ENCODE assay signal across 34 cellular contexts in genomic region chr5:171261904-171262303, GRCh38. TPM values are rescaled to one million over a fixed set of nuclear protein-coding genes. Genes with fewer than 3 reads are reported as not detected.
"Had no signal": no experiment of that assay in that cellular context is flagged by ENCODE, and none has a peak within 500 bp of the region (broad histone marks: within the 10 kb centered on the region; RNA-seq: fewer than 3 reads in every experiment).

No MANE protein-coding gene starts in this region.

- H3K36me3 ChIP-seq: adrenal gland, brain microvascular endothelial cell, breast epithelium had no signal

- H3K9me3 Mint-ChIP-seq: activated B cell treated with CpG ODN at 0.5 μM for 24 hours; activated CD4-positive, alpha-beta memory T cell treated with anti-CD3 and anti-CD28 coated beads, Interleukin-2, amount 10 ng/mL, durations not matched to agents 7 days and 5 days; activated CD4-positive, alpha-beta T cell treated with anti-CD3 and anti-CD28 coated beads, Interleukin-2, amount 10 ng/mL, durations not matched to agents 7 days and 5 days; activated naive CD4-positive, alpha-beta T cell treated with anti-CD3 and anti-CD28 coated beads, Interleukin-2, amount 50 U/mL, for 72 hours; activated T-cell treated with anti-CD3 and anti-CD28 coated beads, Interleukin-2, amount 50 U/mL, for 24 hours; activated T-helper 2 cell treated with anti-CD3 and anti-CD28 coated beads, Interferon-gamma antibody, Interleukin-2, Interleukin-4, amounts not matched to agents 10 μg/mL and 5 μg/mL and 100 μg/mL, durations not matched to agents 14 hours and 24 hours and 36 hours; T-helper 1 cell treated with Interleukin-12 subunit alpha and Interleukin-12 subunit beta and Interleukin-4 antibody, amounts not matched to agents 30 μg/mL and 1 μg/mL, for 36 hours; T-helper 2 cell treated with Interferon-gamma antibody and Interleukin-4, amounts not matched to agents 5 μg/mL and 100 μg/mL, for 36 hours had no signal

- H3K4me1 ChIP-seq: adrenal gland, body of pancreas, breast epithelium had no signal

- H3K27ac Mint-ChIP-seq: activated B cell treated with CpG ODN at 0.5 μM for 24 hours; activated CD4-positive, alpha-beta memory T cell treated with anti-CD3 and anti-CD28 coated beads, Interleukin-2, amount 10 ng/mL, durations not matched to agents 7 days and 5 days; activated CD4-positive, alpha-beta T cell treated with anti-CD3 and anti-CD28 coated beads for 36 hours; activated CD4-positive, alpha-beta T cell treated with anti-CD3 and anti-CD28 coated beads, Interleukin-2, amount 10 ng/mL, durations not matched to agents 7 days and 5 days; activated CD8-positive, alpha-beta memory T cell treated with anti-CD3 and anti-CD28 coated beads, Interleukin-2, amount 10 ng/mL, durations not matched to agents 7 days and 5 days; activated CD8-positive, alpha-beta T cell treated with anti-CD3 and anti-CD28 coated beads, Interleukin-2, amount 10 ng/mL, durations not matched to agents 7 days and 5 days; activated naive CD4-positive, alpha-beta T cell treated with anti-CD3 and anti-CD28 coated beads, Interleukin-2, amount 50 U/mL, for 72 hours; activated naive CD8-positive, alpha-beta T cell treated with anti-CD3 and anti-CD28 coated beads for 36 hours; activated T-cell treated with anti-CD3 and anti-CD28 coated beads, Interleukin-2, amount 50 U/mL, for 24 hours; activated T-helper 2 cell treated with anti-CD3 and anti-CD28 coated beads, Interferon-gamma antibody, Interleukin-2, Interleukin-4, amounts not matched to agents 10 μg/mL and 5 μg/mL and 100 μg/mL, durations not matched to agents 14 hours and 24 hours and 36 hours; T-helper 1 cell treated with Interleukin-12 subunit alpha and Interleukin-12 subunit beta and Interleukin-4 antibody, amounts not matched to agents 30 μg/mL and 1 μg/mL, for 36 hours; T-helper 2 cell treated with Interferon-gamma antibody and Interleukin-4, amounts not matched to agents 5 μg/mL and 100 μg/mL, for 36 hours had no signal

- DNase-seq: activated B cell treated with CpG ODN at 0.5 μM for 24 hours; activated CD4-positive, alpha-beta memory T cell treated with anti-CD3 and anti-CD28 coated beads, Interleukin-2, amount 10 ng/mL, durations not matched to agents 7 days and 5 days; activated CD4-positive, alpha-beta T cell treated with anti-CD3 and anti-CD28 coated beads for 36 hours; activated CD4-positive, alpha-beta T cell treated with anti-CD3 and anti-CD28 coated beads for 48 hours; activated CD4-positive, alpha-beta T cell treated with anti-CD3 and anti-CD28 coated beads, Interleukin-2, amount 10 ng/mL, durations not matched to agents 7 days and 5 days; activated CD4-positive, alpha-beta T cell treated with anti-CD3 and anti-CD28 coated beads, Interleukin-2, amount 50 U/mL, for 48 hours; activated CD4-positive, CD25-positive, alpha-beta regulatory T cell treated with anti-CD3 and anti-CD28 coated beads, Interleukin-2, amount 50 U/mL, for 72 hours; activated CD8-positive, alpha-beta memory T cell treated with anti-CD3 and anti-CD28 coated beads for 24 hours; activated CD8-positive, alpha-beta memory T cell treated with anti-CD3 and anti-CD28 coated beads, Interleukin-2, amount 10 ng/mL, durations not matched to agents 7 days and 5 days; activated CD8-positive, alpha-beta memory T cell treated with anti-CD3 and anti-CD28 coated beads, Interleukin-2, amount 50 U/mL, for 48 hours; activated CD8-positive, alpha-beta T cell treated with anti-CD3 and anti-CD28 coated beads, Interleukin-2, amount 10 ng/mL, durations not matched to agents 7 days and 5 days; activated effector memory CD4-positive, alpha-beta T cell treated with Interleukin-2 at 50 U/mL for 16 hours; activated gamma-delta T cell; activated naive CD4-positive, alpha-beta T cell treated with anti-CD3 and anti-CD28 coated beads, Interleukin-2, amount 50 U/mL, for 16 hours; activated naive CD4-positive, alpha-beta T cell treated with Interleukin-2 at 50 U/mL for 16 hours; activated naive CD8-positive, alpha-beta T cell treated with anti-CD3 and anti-CD28 coated beads for 36 hours; activated T-cell treated with anti-CD3 and anti-CD28 coated beads, Interleukin-2, amount 50 U/mL, for 24 hours; activated T-cell treated with anti-CD3 and anti-CD28 coated beads, Interleukin-2, amount 50 U/mL, for 48 hours; adrenal gland; amniotic stem cell; aorta; body of pancreas; brain microvascular endothelial cell; central memory CD4-positive, alpha-beta T cell; T-helper 2 cell; T-helper 9 cell had no signal

- H3K4me3 Mint-ChIP-seq: activated B cell treated with CpG ODN at 0.5 μM for 24 hours; activated CD4-positive, alpha-beta memory T cell treated with anti-CD3 and anti-CD28 coated beads, Interleukin-2, amount 10 ng/mL, durations not matched to agents 7 days and 5 days; activated CD4-positive, alpha-beta T cell treated with anti-CD3 and anti-CD28 coated beads for 36 hours; activated CD4-positive, alpha-beta T cell treated with anti-CD3 and anti-CD28 coated beads, Interleukin-2, amount 10 ng/mL, durations not matched to agents 7 days and 5 days; activated CD8-positive, alpha-beta memory T cell treated with anti-CD3 and anti-CD28 coated beads, Interleukin-2, amount 10 ng/mL, durations not matched to agents 7 days and 5 days; activated CD8-positive, alpha-beta T cell treated with anti-CD3 and anti-CD28 coated beads, Interleukin-2, amount 10 ng/mL, durations not matched to agents 7 days and 5 days; activated naive CD8-positive, alpha-beta T cell treated with anti-CD3 and anti-CD28 coated beads for 36 hours; activated T-cell treated with anti-CD3 and anti-CD28 coated beads, Interleukin-2, amount 50 U/mL, for 24 hours; T-helper 1 cell treated with Interleukin-12 subunit alpha and Interleukin-12 subunit beta and Interleukin-4 antibody, amounts not matched to agents 30 μg/mL and 1 μg/mL, for 36 hours; T-helper 2 cell treated with Interferon-gamma antibody and Interleukin-4, amounts not matched to agents 5 μg/mL and 100 μg/mL, for 36 hours had no signal

- H3K27me3 Mint-ChIP-seq: activated B cell treated with CpG ODN at 0.5 μM for 24 hours; activated naive CD8-positive, alpha-beta T cell treated with anti-CD3 and anti-CD28 coated beads for 36 hours; activated T-cell treated with anti-CD3 and anti-CD28 coated beads, Interleukin-2, amount 50 U/mL, for 24 hours had no signal

- H3K9me3 ChIP-seq: adrenal gland, body of pancreas, breast epithelium had no signal

- H3K27ac ChIP-seq: adrenal gland, body of pancreas, brain microvascular endothelial cell, breast epithelium, VCaP had no signal

- H3K4me3 ChIP-seq: adrenal gland, body of pancreas, breast epithelium had no signal

- H3K36me3 Mint-ChIP-seq: activated CD8-positive, alpha-beta memory T cell treated with anti-CD3 and anti-CD28 coated beads, Interleukin-2, amount 10 ng/mL, durations not matched to agents 7 days and 5 days; activated naive CD4-positive, alpha-beta T cell treated with anti-CD3 and anti-CD28 coated beads, Interleukin-2, amount 50 U/mL, for 72 hours; activated naive CD8-positive, alpha-beta T cell treated with anti-CD3 and anti-CD28 coated beads for 36 hours had no signal

- H3K27me3 ChIP-seq: adrenal gland, body of pancreas, brain microvascular endothelial cell, breast epithelium had no signal

- H3K4me1 Mint-ChIP-seq: activated B cell treated with CpG ODN at 0.5 μM for 24 hours had no signal

RNA-seq across cellular contexts. Expression of gene TLX3, which starts 47.1 kb away (rescaled TPM):
- total RNA-seq: activated B cell treated with CpG ODN at 0.5 μM for 24 hours; activated CD4-positive, alpha-beta memory T cell treated with anti-CD3 and anti-CD28 coated beads, Interleukin-2, amount 10 ng/mL, durations not matched to agents 7 days and 5 days; activated CD4-positive, alpha-beta T cell treated with anti-CD3 and anti-CD28 coated beads for 36 hours; activated CD4-positive, alpha-beta T cell treated with anti-CD3 and anti-CD28 coated beads, Interleukin-2, amount 10 ng/mL, durations not matched to agents 7 days and 5 days; activated CD8-positive, alpha-beta memory T cell treated with anti-CD3 and anti-CD28 coated beads, Interleukin-2, amount 10 ng/mL, durations not matched to agents 7 days and 5 days; activated CD8-positive, alpha-beta T cell treated with anti-CD3 and anti-CD28 coated beads, Interleukin-2, amount 10 ng/mL, durations not matched to agents 7 days and 5 days; activated naive CD4-positive, alpha-beta T cell treated with anti-CD3 and anti-CD28 coated beads, Interleukin-2, amount 50 U/mL, for 72 hours; activated naive CD8-positive, alpha-beta T cell treated with anti-CD3 and anti-CD28 coated beads for 36 hours; activated T-helper 2 cell treated with anti-CD3 and anti-CD28 coated beads, Interferon-gamma antibody, Interleukin-2, Interleukin-4, amounts not matched to agents 10 μg/mL and 5 μg/mL and 100 μg/mL, durations not matched to agents 14 hours and 24 hours and 36 hours; adrenal gland; aorta; astrocyte; body of pancreas; breast epithelium; cardiac septum had no signal
- polyA plus RNA-seq: adrenal gland, aorta had no signal
